Comparison of ENCODE assay signal across 12 cellular contexts in genomic region chr12:53070901-53071492, GRCh38. TPM values are rescaled to one million over a fixed set of nuclear protein-coding genes. Genes with fewer than 3 reads are reported as not detected.
DNase-seq lines count a peak whose midpoint lies in the region; ATAC-seq and TF ChIP-seq lines count a peak whose summit lies in the region.
"Had no signal": no experiment of that assay in that cellular context is flagged by ENCODE, and none has a peak within 500 bp of the region (broad histone marks: within the 10 kb centered on the region; RNA-seq: fewer than 3 reads in every experiment).

No MANE protein-coding gene starts in this region.

- H3K27me3 ChIP-seq in heart left ventricle: no peaks in the 10 kb centered on the region
- H3K27me3 ChIP-seq in uterus: no peaks in the 10 kb centered on the region

- peaks cover 0 to 90% (median 11%) of the 10 kb centered on the region in 3 donors for H3K36me3 Mint-ChIP-seq in naive thymus-derived CD8-positive, alpha-beta T cell

- H3K27ac ChIP-seq in heart left ventricle: peak overlapping the region; percentile 22 to 89 (median 80)
- peak overlapping the region; percentile 83 to 89 for H3K27ac ChIP-seq in coronary artery
- H3K27ac ChIP-seq in uterus: peak overlapping the region; percentile 86 to 89

- TF ChIP-seq POLR2A in heart left ventricle (IDR thresholded peaks at IDR 0.05) (no peak), uterus (IDR thresholded peaks at IDR 0.05) (no peak)

- H3K9me3 ChIP-seq in heart left ventricle: no peaks in the 10 kb centered on the region
- no peaks in the 10 kb centered on the region for H3K9me3 ChIP-seq in uterus

- ATAC-seq in heart left ventricle (no peak), Right ventricle myocardium superior (ENCODE audit: poor library complexity) (no peak), HG02870 (IDR thresholded peaks at IDR 0.05; ENCODE audit: unreplicated experiment) (no peak)
- no peak for ATAC-seq in naive thymus-derived CD8-positive, alpha-beta T cell
- ATAC-seq: Panc1 had no signal

- TF ChIP-seq CTCF in heart left ventricle (IDR thresholded peaks at IDR 0.05) (no peak), coronary artery (IDR thresholded peaks at IDR 0.05) (no peak), uterus (IDR thresholded peaks at IDR 0.05) (no peak)

- POLR2A ChIA-PET in naive thymus-derived CD8-positive, alpha-beta T cell (lab: Charles Lee): interaction anchor here (0.6 to 1.3 kb wide), 5 partner anchors 10 to 250 kb away, joined by 3 to 8 read pairs (median 4); partner anchors contain the start of gene AAAS

- H3K27ac Mint-ChIP-seq in naive thymus-derived CD8-positive, alpha-beta T cell: peak overlapping the region in 7 of 10 donors; percentile 25 to 73 (median 40)

- H3K27me3 Mint-ChIP-seq in naive thymus-derived CD8-positive, alpha-beta T cell: no peaks in the 10 kb centered on the region

- H3K9me3 Mint-ChIP-seq in naive thymus-derived CD8-positive, alpha-beta T cell: no peaks in the 10 kb centered on the region

- DNase-seq in heart left ventricle (no peak), Right ventricle myocardium superior (no peak), coronary artery (ENCODE audit: low spot score) (no peak), uterus (peak; percentile 18 to 28), NCI-H1048 (lab: John Stamatoyannopoulos, UW) (no peak), inferior parietal cortex (ENCODE audit: extremely low spot score) (no peak)
- no peak for DNase-seq in naive thymus-derived CD8-positive, alpha-beta T cell
- DNase-seq: NCI-H187 treated with DMSO at 0.1 percent for 48 hours had no signal

- WGBS in heart left ventricle, 4 donors: 74 to 91% (median 83%) methylated on average over 6 to 7 of the region's 7 CpGs

- no peak overlapping the region for H3K4me3 Mint-ChIP-seq in naive thymus-derived CD8-positive, alpha-beta T cell

- H3K4me1 ChIP-seq in heart left ventricle (peaks cover 23 to 86% (median 65%) of the 10 kb centered on the region in 12 donors), uterus (peaks cover 17 to 19% of the 10 kb centered on the region in 2 donors)

- intact Hi-C loops in heart left ventricle (cut with DNase I) (no loop called here), Right ventricle myocardium superior (cut with DNase I) (no loop called here), uterus (cut with DNase I; ENCODE audit: low total_unique reads) (no loop called here)

- H3K36me3 ChIP-seq in heart left ventricle (peaks cover 0 to 63% (median 41%) of the 10 kb centered on the region in 9 donors), uterus (no peaks in the 10 kb centered on the region)

- peaks cover 23 to 51% (median 42%) of the 10 kb centered on the region in 4 donors for H3K4me1 Mint-ChIP-seq in naive thymus-derived CD8-positive, alpha-beta T cell

- no peak overlapping the region for H3K4me3 ChIP-seq in heart left ventricle
- peak overlapping the region; percentile 11 for H3K4me3 ChIP-seq in coronary artery
- no peak overlapping the region for H3K4me3 ChIP-seq in uterus

RNA-seq across cellular contexts. Expression of gene SPRYD3, which starts 8.2 kb away (rescaled TPM):
- 10 to 100 TPM; 42.9 to 72.6 (median 48.5) TPM for total RNA-seq in heart left ventricle
- polyA plus RNA-seq in heart left ventricle: 10 to 100 TPM; 26.0 to 94.7 TPM
- 37.8 TPM for total RNA-seq in Right ventricle myocardium superior
- 10 to 100 TPM; 47.8 to 50.0 TPM for total RNA-seq in naive thymus-derived CD8-positive, alpha-beta T cell
- 10 to 100 TPM; 49.4 to 53.2 (median 51.7) TPM for polyA plus RNA-seq in naive thymus-derived CD8-positive, alpha-beta T cell
- total RNA-seq in uterus: 10 to 100 TPM; 15.9 to 75.5 (median 28.9) TPM

RNA-seq across cellular contexts. Expression of gene TNS2, which starts 21.1 kb away (rescaled TPM):
- total RNA-seq in heart left ventricle (100 to 1,000 TPM in 3 of 9 donors, 10 to 100 TPM in 6; 56.0 to 193 (median 88.4) TPM), Right ventricle myocardium superior (107 TPM), uterus (100 to 1,000 TPM in 2 of 4 donors, 10 to 100 TPM in 2; 64.0 to 394 (median 112) TPM)
- polyA plus RNA-seq in heart left ventricle: 100 to 1,000 TPM in 1 of 2 donors, 10 to 100 TPM in 1; 58.7 to 133 TPM
- 1 to 10 TPM; 2.4 to 3.0 TPM for total RNA-seq in naive thymus-derived CD8-positive, alpha-beta T cell
- polyA plus RNA-seq in naive thymus-derived CD8-positive, alpha-beta T cell: under 1 TPM in 2 of 3 donors, not detected in 1; 0.13 to 0.19 TPM

RNA-seq across cellular contexts. Expression of gene IGFBP6, which starts 26.5 kb away (rescaled TPM):
- total RNA-seq in heart left ventricle (100 to 1,000 TPM in 3 of 9 donors, 10 to 100 TPM in 6; 18.3 to 132 (median 42.6) TPM), Right ventricle myocardium superior (50.2 TPM), uterus (100 to 1,000 TPM in 3 of 4 donors, 10 to 100 TPM in 1; 48.7 to 762 (median 252) TPM)
- 10 to 100 TPM; 28.8 to 81.6 TPM for polyA plus RNA-seq in heart left ventricle
- total RNA-seq in naive thymus-derived CD8-positive, alpha-beta T cell: under 1 TPM in 1 of 2 experiments, not detected in 1; 0.65 TPM
- polyA plus RNA-seq in naive thymus-derived CD8-positive, alpha-beta T cell: 10 to 100 TPM in 2 of 3 donors, 1 to 10 TPM in 1; 7.5 to 16.9 (median 16.9) TPM

RNA-seq across cellular contexts. Expression of gene SOAT2, which starts 32.3 kb away (rescaled TPM):
- total RNA-seq in heart left ventricle: under 1 TPM in 2 of 9 donors, not detected in 7; 0.20 to 0.27 TPM
- polyA plus RNA-seq in heart left ventricle: not detected
- total RNA-seq in Right ventricle myocardium superior: not detected
- under 1 TPM; 0.42 to 0.80 TPM for total RNA-seq in naive thymus-derived CD8-positive, alpha-beta T cell
- under 1 TPM; 0.67 to 0.77 (median 0.71) TPM for polyA plus RNA-seq in naive thymus-derived CD8-positive, alpha-beta T cell
- total RNA-seq in uterus: under 1 TPM in 1 of 4 donors, not detected in 3; 0.82 TPM
- total RNA-seq: HT1080, pulmonary artery endothelial cell had no signal

Comparison
In these comparisons a context has a peak if more than half of its experiments do, and no peak if none do; other contexts are left out.
1. DNase-seq: peak in uterus (2 of 2); none in heart left ventricle (0 of 5), Right ventricle myocardium superior (single experiment), coronary artery (single experiment), naive thymus-derived CD8-positive, alpha-beta T cell (0 of 10), NCI-H1048 (single experiment) and inferior parietal cortex (single experiment).
2. RNA of gene TNS2, which starts 21.1 kb away (total RNA-seq): 64.0 to 394 TPM in uterus, 107 TPM in Right ventricle myocardium superior (single experiment) and 56.0 to 193 TPM in heart left ventricle; 2.4 to 3.0 TPM in naive thymus-derived CD8-positive, alpha-beta T cell; every median in the first group is over 10 times any median in the second.
3. RNA of gene IGFBP6, which starts 26.5 kb away (total RNA-seq): 48.7 to 762 TPM in uterus, 50.2 TPM in Right ventricle myocardium superior (single experiment) and 18.3 to 132 TPM in heart left ventricle; 0.65 TPM in naive thymus-derived CD8-positive, alpha-beta T cell; every median in the first group is over 10 times any median in the second.
4. Peak in every context shown above with its lines, with median percentiles within 50 percentile points of each other: H3K27ac ChIP-seq.